Comparison of ENCODE assay signal across 21 cellular contexts in genomic region chr3:59808431-59808830, GRCh38.
A peak's percentile ranks its signal among the peaks of the same experiment; 100 is the strongest.
DNase-seq lines count a peak whose midpoint lies in the region; ATAC-seq lines count a peak whose summit lies in the region.
"Had no signal": no experiment of that assay in that cellular context is flagged by ENCODE, and none has a peak within 500 bp of the region (broad histone marks: within the 10 kb centered on the region; RNA-seq: fewer than 3 reads in every experiment).

No MANE protein-coding gene starts in this region.

- H3K9me3 Mint-ChIP-seq in activated CD4-positive, alpha-beta T cell treated with anti-CD3 and anti-CD28 coated beads for 36 hours (ENCODE audit: low read depth), result no peaks in the 10 kb centered on the region
- no peaks in the 10 kb centered on the region for H3K9me3 Mint-ChIP-seq in activated CD4-positive, alpha-beta T cell treated with anti-CD3 and anti-CD28 coated beads, Interleukin-2, amount 10 ng/mL, durations not matched to agents 24 days and 14 days
- H3K9me3 Mint-ChIP-seq: GM23338 had no signal

- H3K9ac ChIP-seq in skeletal muscle satellite cell (ENCODE audit: low read depth, low read length), result peak overlapping the region; percentile 13

- intact Hi-C loops in activated CD4-positive, alpha-beta T cell treated with anti-CD3 and anti-CD28 coated beads for 36 hours (cut with DNase I, micrococcal nuclease), result no loop called here
- intact Hi-C loops in activated CD4-positive, alpha-beta T cell treated with anti-CD3 and anti-CD28 coated beads, Interleukin-2, amount 10 ng/mL, durations not matched to agents 24 days and 14 days (cut with micrococcal nuclease), result loop anchor here (2.0 kb wide), 1 partner anchor 234 kb away; no protein-coding TSS in a partner anchor

- CTCF ChIA-PET in activated CD4-positive, alpha-beta T cell treated with anti-CD3 and anti-CD28 coated beads for 36 hours (lab: Charles Lee), result interaction anchor here (0.6 kb wide), 1 partner anchor 229 kb away, joined by 3 read pairs; no protein-coding TSS in a partner anchor

- no peak for ATAC-seq in activated CD4-positive, alpha-beta T cell treated with anti-CD3 and anti-CD28 coated beads for 36 hours
- ATAC-seq in HG03135 (IDR thresholded peaks at IDR 0.05; ENCODE audit: unreplicated experiment), result no peak
- ATAC-seq: GM23338, SK-N-SH treated with all-trans-retinoic acid at 6 μM for 48 hours had no signal

- peaks cover 1% of the 10 kb centered on the region for H3K36me3 Mint-ChIP-seq in activated CD4-positive, alpha-beta T cell treated with anti-CD3 and anti-CD28 coated beads for 36 hours (ENCODE audit: low read depth)
- peaks cover 7% of the 10 kb centered on the region for H3K36me3 Mint-ChIP-seq in activated CD4-positive, alpha-beta T cell treated with anti-CD3 and anti-CD28 coated beads, Interleukin-2, amount 10 ng/mL, durations not matched to agents 24 days and 14 days (ENCODE audit: low read depth)
- H3K36me3 Mint-ChIP-seq: IgD-negative memory B cell had no signal

- POLR2A ChIA-PET in activated CD4-positive, alpha-beta T cell treated with anti-CD3 and anti-CD28 coated beads for 36 hours (lab: Charles Lee), result no interaction called here

- peak overlapping the region; percentile 2 for H3K27ac Mint-ChIP-seq in activated CD4-positive, alpha-beta T cell treated with anti-CD3 and anti-CD28 coated beads for 36 hours
- no peak overlapping the region for H3K27ac Mint-ChIP-seq in activated CD4-positive, alpha-beta T cell treated with anti-CD3 and anti-CD28 coated beads, Interleukin-2, amount 10 ng/mL, durations not matched to agents 24 days and 14 days
- H3K27ac Mint-ChIP-seq: GM23338, IgD-negative memory B cell had no signal

- H3K4me3 Mint-ChIP-seq in activated CD4-positive, alpha-beta T cell treated with anti-CD3 and anti-CD28 coated beads for 36 hours, result no peak overlapping the region
- H3K4me3 Mint-ChIP-seq in activated CD4-positive, alpha-beta T cell treated with anti-CD3 and anti-CD28 coated beads, Interleukin-2, amount 10 ng/mL, durations not matched to agents 24 days and 14 days, result no peak overlapping the region
- H3K4me3 Mint-ChIP-seq: GM23338, IgD-negative memory B cell had no signal

- H3K4me3 ChIP-seq in SJSA1 (no peak overlapping the region), muscle layer of duodenum (ENCODE audit: low read depth in 1 of 2, low read length in 2 of 2) (no peak overlapping the region), skeletal muscle satellite cell (ENCODE audit: low read length) (no peak overlapping the region)
- H3K4me3 ChIP-seq: GM23338, Peyer's patch had no signal

- H3K9me3 ChIP-seq in SJSA1 (replicated peaks), result no peaks in the 10 kb centered on the region; the same call in 1 of the 2 replicates
- no peaks in the 10 kb centered on the region for H3K9me3 ChIP-seq in muscle layer of duodenum (ENCODE audit: control insufficient read depth in 1 of 2, low read length in 2 of 2)
- no peaks in the 10 kb centered on the region for H3K9me3 ChIP-seq in skeletal muscle satellite cell (replicated peaks; ENCODE audit: low read length)
- H3K9me3 ChIP-seq: Peyer's patch had no signal

- no peak overlapping the region for H3K4me2 ChIP-seq in skeletal muscle satellite cell (ENCODE audit: low read length)
- H3K4me2 ChIP-seq: GM23338 had no signal

- H3K27me3 ChIP-seq in SJSA1 (replicated peaks) (no peaks in the 10 kb centered on the region), muscle layer of duodenum (ENCODE audit: low read depth, low read length) (no peaks in the 10 kb centered on the region), skeletal muscle satellite cell (ENCODE audit: control insufficient read depth, insufficient read depth, low read length) (no peaks in the 10 kb centered on the region)
- H3K27me3 ChIP-seq: Peyer's patch had no signal

- H3K27ac ChIP-seq in SJSA1 (peak overlapping the region; percentile 92), muscle layer of duodenum (ENCODE audit: low read length) (peak overlapping the region; percentile 14)
- H3K27ac ChIP-seq: Peyer's patch had no signal

- H3K36me3 ChIP-seq in SJSA1, result no peaks in the 10 kb centered on the region; the same call in 1 of the 2 replicates
- H3K36me3 ChIP-seq in muscle layer of duodenum (ENCODE audit: control insufficient read depth in 1 of 2, insufficient read depth in 2 of 2, low read length in 2 of 2), result no peaks in the 10 kb centered on the region
- no peaks in the 10 kb centered on the region for H3K36me3 ChIP-seq in skeletal muscle satellite cell (ENCODE audit: insufficient read depth, low read length)
- H3K36me3 ChIP-seq: Peyer's patch had no signal

- H3K4me1 Mint-ChIP-seq in activated CD4-positive, alpha-beta T cell treated with anti-CD3 and anti-CD28 coated beads for 36 hours, result peaks cover 10% of the 10 kb centered on the region
- H3K4me1 Mint-ChIP-seq in activated CD4-positive, alpha-beta T cell treated with anti-CD3 and anti-CD28 coated beads, Interleukin-2, amount 10 ng/mL, durations not matched to agents 24 days and 14 days, result peaks cover 7% of the 10 kb centered on the region

- H3K4me1 ChIP-seq in SJSA1 (replicated peaks) (peaks cover 35% of the 10 kb centered on the region), muscle layer of duodenum (ENCODE audit: control insufficient read depth in 1 of 2, insufficient read depth in 2 of 2, low read length in 2 of 2) (no peaks in the 10 kb centered on the region), skeletal muscle satellite cell (ENCODE audit: control insufficient read depth, insufficient read depth, low read length) (peaks cover 18% of the 10 kb centered on the region)
- H3K4me1 ChIP-seq: Peyer's patch had no signal

- DNase-seq in activated CD4-positive, alpha-beta T cell treated with anti-CD3 and anti-CD28 coated beads for 36 hours, result no peak
- DNase-seq in activated CD4-positive, alpha-beta T cell treated with anti-CD3 and anti-CD28 coated beads, Interleukin-2, amount 10 ng/mL, durations not matched to agents 24 days and 14 days, result no peak
- DNase-seq in SJSA1 (ENCODE audit: low read depth in 1 of 2, low spot score in 2 of 2) (no peak), AML-193 (lab: John Stamatoyannopoulos, UW) (no peak)
- no peak for DNase-seq in activated T-cell treated with anti-CD3 and anti-CD28 coated beads, Interleukin-2, amount 50 U/mL, for 1 hour
- DNase-seq: 8988T, C1 segment of cervical spinal cord, DMS 273 treated with DMSO at 0.1 percent for 48 hours, Kasumi-1, NCI-H1436, NCI-H2171 treated with DMSO at 0.1 percent for 48 hours, NCI-H446 treated with DMSO at 0.1 percent for 48 hours, NCI-H748 treated with DMSO at 0.1 percent for 48 hours, Peyer's patch, Right ventricle myocardium superior had no signal

- H3K27me3 Mint-ChIP-seq in activated CD4-positive, alpha-beta T cell treated with anti-CD3 and anti-CD28 coated beads for 36 hours, result no peaks in the 10 kb centered on the region
- H3K27me3 Mint-ChIP-seq in activated CD4-positive, alpha-beta T cell treated with anti-CD3 and anti-CD28 coated beads, Interleukin-2, amount 10 ng/mL, durations not matched to agents 24 days and 14 days, result no peaks in the 10 kb centered on the region
- H3K27me3 Mint-ChIP-seq: IgD-negative memory B cell had no signal
